13 cellular contexts compared by ENCODE assay signal in genomic region chr2:207534390-207534789, GRCh38. TPM values are rescaled to one million over a fixed set of nuclear protein-coding genes. Genes with fewer than 3 reads are reported as not detected.
DNase-seq lines count a peak whose midpoint lies in the region; ATAC-seq and TF ChIP-seq lines count a peak whose summit lies in the region.
"Had no signal": no experiment of that assay in that cellular context is flagged by ENCODE, and none has a peak within 500 bp of the region (broad histone marks: within the 10 kb centered on the region; RNA-seq: fewer than 3 reads in every experiment).

No MANE protein-coding gene starts in this region.

- H3K9me3 ChIP-seq in BLaER1 (peaks cover 14% of the 10 kb centered on the region; the same call in 1 of the 2 replicates), DND-41 (ENCODE audit: insufficient read depth, low read length, severe bottlenecking) (no peaks in the 10 kb centered on the region)
- H3K9me3 ChIP-seq: MG63 had no signal

- peaks cover 22% of the 10 kb centered on the region for H3K36me3 Mint-ChIP-seq in activated naive CD8-positive, alpha-beta T cell treated with anti-CD3 and anti-CD28 coated beads, Interleukin-2, amount 10 ng/mL, durations not matched to agents 7 days and 5 days
- peaks cover 17% of the 10 kb centered on the region for H3K36me3 Mint-ChIP-seq in natural killer cell treated with Interleukin-12 subunit alpha and Interleukin-12 subunit beta and Interleukin-15 and Interleukin-18, amount 100 ng/mL, for 72 hours

- peaks cover 90% of the 10 kb centered on the region for H3K79me2 ChIP-seq in DND-41 (ENCODE audit: insufficient read depth, low read length)

- ATAC-seq in DND-41 (ENCODE audit: insufficient read depth, low read depth) (no peak), HG02571 (IDR thresholded peaks at IDR 0.05; ENCODE audit: unreplicated experiment) (no peak), HG03280 (IDR thresholded peaks at IDR 0.05; ENCODE audit: unreplicated experiment) (no peak)
- no peak for ATAC-seq in activated naive CD8-positive, alpha-beta T cell treated with anti-CD3 and anti-CD28 coated beads, Interleukin-2, amount 10 ng/mL, durations not matched to agents 7 days and 5 days (ENCODE audit: low read depth)
- no peak for ATAC-seq in natural killer cell treated with Interleukin-12 subunit alpha and Interleukin-12 subunit beta and Interleukin-15 and Interleukin-18, amount 100 ng/mL, for 72 hours

- peak overlapping the region; percentile 54 for H3K4me3 Mint-ChIP-seq in activated naive CD8-positive, alpha-beta T cell treated with anti-CD3 and anti-CD28 coated beads, Interleukin-2, amount 10 ng/mL, durations not matched to agents 7 days and 5 days
- peak overlapping the region; percentile 65 for H3K4me3 Mint-ChIP-seq in natural killer cell treated with Interleukin-12 subunit alpha and Interleukin-12 subunit beta and Interleukin-15 and Interleukin-18, amount 100 ng/mL, for 72 hours
- H3K4me3 Mint-ChIP-seq: dendritic cell treated with granulocyte-macrophage colony-stimulating factor and Interleukin-4, amounts not matched to agents 40 ng/mL and 50 ng/mL, for 4 days had no signal

- peaks cover 46% of the 10 kb centered on the region for H3K36me3 ChIP-seq in BLaER1
- H3K36me3 ChIP-seq in DND-41 (ENCODE audit: insufficient read depth, low read length) = peaks cover 30% of the 10 kb centered on the region

- POLR2A ChIA-PET in activated naive CD8-positive, alpha-beta T cell treated with anti-CD3 and anti-CD28 coated beads, Interleukin-2, amount 10 ng/mL, durations not matched to agents 7 days and 5 days (lab: Charles Lee) = interaction anchor here (1.2 to 2.0 kb wide), 3 partner anchors 88 to 177 kb away, joined by 4 to 10 read pairs (median 4); partner anchors contain the start of genes CCNYL1 and METTL21A

- peaks cover 28% of the 10 kb centered on the region for H3K4me1 Mint-ChIP-seq in activated naive CD8-positive, alpha-beta T cell treated with anti-CD3 and anti-CD28 coated beads, Interleukin-2, amount 10 ng/mL, durations not matched to agents 7 days and 5 days
- peaks cover 27 to 46% of the 10 kb centered on the region in 2 donors for H3K4me1 Mint-ChIP-seq in natural killer cell treated with Interleukin-12 subunit alpha and Interleukin-12 subunit beta and Interleukin-15 and Interleukin-18, amount 100 ng/mL, for 72 hours (ENCODE audit: low read depth in 2 of 2)

- peaks cover 85% of the 10 kb centered on the region for H4K20me1 ChIP-seq in BLaER1
- H4K20me1 ChIP-seq in DND-41 (ENCODE audit: insufficient read depth, low read length) = peaks cover 40% of the 10 kb centered on the region; the same call in 1 of the 2 replicates

- no peak for DNase-seq in DND-41
- no peak for DNase-seq in activated naive CD8-positive, alpha-beta T cell treated with anti-CD3 and anti-CD28 coated beads, Interleukin-2, amount 10 ng/mL, durations not matched to agents 7 days and 5 days
- no peak for DNase-seq in natural killer cell treated with Interleukin-12 subunit alpha and Interleukin-12 subunit beta and Interleukin-15 and Interleukin-18, amount 100 ng/mL, for 72 hours (ENCODE audit: low spot score)
- no peak for DNase-seq in SHP77 (lab: John Stamatoyannopoulos, UW)
- no peak for DNase-seq in kidney tubule cell (ENCODE audit: low spot score)
- DNase-seq: Calu3, kidney, MG63 had no signal

- H3K27ac ChIP-seq in BLaER1 (no peak overlapping the region), DND-41 (ENCODE audit: low read length) (no peak overlapping the region)
- H3K27ac ChIP-seq: HL-60 had no signal

- no peak overlapping the region for H3K9ac ChIP-seq in BLaER1
- no peak overlapping the region for H3K9ac ChIP-seq in DND-41 (ENCODE audit: low read depth, low read length)

- H3K27me3 Mint-ChIP-seq in activated naive CD8-positive, alpha-beta T cell treated with anti-CD3 and anti-CD28 coated beads, Interleukin-2, amount 10 ng/mL, durations not matched to agents 7 days and 5 days = no peaks in the 10 kb centered on the region
- no peaks in the 10 kb centered on the region for H3K27me3 Mint-ChIP-seq in natural killer cell treated with Interleukin-12 subunit alpha and Interleukin-12 subunit beta and Interleukin-15 and Interleukin-18, amount 100 ng/mL, for 72 hours
- H3K27me3 Mint-ChIP-seq: dendritic cell treated with granulocyte-macrophage colony-stimulating factor and Interleukin-4, amounts not matched to agents 40 ng/mL and 50 ng/mL, for 4 days had no signal

- peaks cover 36% of the 10 kb centered on the region for H3K4me1 ChIP-seq in BLaER1
- peaks cover 42% of the 10 kb centered on the region for H3K4me1 ChIP-seq in DND-41 (ENCODE audit: insufficient read depth, low read length)

- no peak for TF ChIP-seq CTCF in DND-41 (IDR thresholded peaks at IDR 0.05; ENCODE audit: borderline replicate concordance, extremely low read depth, low read length, poor library complexity, severe bottlenecking)

- no peak overlapping the region for H2AFZ ChIP-seq in DND-41 (ENCODE audit: low read depth, low read length)

- no peaks in the 10 kb centered on the region for H3K27me3 ChIP-seq in BLaER1
- no peaks in the 10 kb centered on the region for H3K27me3 ChIP-seq in DND-41 (ENCODE audit: insufficient read depth, low read length, poor library complexity)
- H3K27me3 ChIP-seq: MG63 had no signal

- H3K4me3 ChIP-seq in BLaER1 (no peak overlapping the region), DND-41 (ENCODE audit: low read depth in 1 of 2, low read length in 2 of 2) (no peak overlapping the region)
- H3K4me3 ChIP-seq: MG63 had no signal

- peak overlapping the region; percentile 31 for H3K4me2 ChIP-seq in BLaER1
- H3K4me2 ChIP-seq in DND-41 (ENCODE audit: insufficient read depth, low read length) = peak overlapping the region; percentile 93; the same call in 1 of the 2 replicates

- H3K27ac Mint-ChIP-seq in activated naive CD8-positive, alpha-beta T cell treated with anti-CD3 and anti-CD28 coated beads, Interleukin-2, amount 10 ng/mL, durations not matched to agents 7 days and 5 days = peak overlapping the region; percentile 54
- H3K27ac Mint-ChIP-seq in natural killer cell treated with Interleukin-12 subunit alpha and Interleukin-12 subunit beta and Interleukin-15 and Interleukin-18, amount 100 ng/mL, for 72 hours = peak overlapping the region; percentile 71 to 96
- H3K27ac Mint-ChIP-seq: dendritic cell treated with granulocyte-macrophage colony-stimulating factor and Interleukin-4, amounts not matched to agents 40 ng/mL and 50 ng/mL, for 4 days had no signal

- H3K9me3 Mint-ChIP-seq in activated naive CD8-positive, alpha-beta T cell treated with anti-CD3 and anti-CD28 coated beads, Interleukin-2, amount 10 ng/mL, durations not matched to agents 7 days and 5 days = no peaks in the 10 kb centered on the region
- H3K9me3 Mint-ChIP-seq in natural killer cell treated with Interleukin-12 subunit alpha and Interleukin-12 subunit beta and Interleukin-15 and Interleukin-18, amount 100 ng/mL, for 72 hours = no peaks in the 10 kb centered on the region
- H3K9me3 Mint-ChIP-seq: dendritic cell treated with granulocyte-macrophage colony-stimulating factor and Interleukin-4, amounts not matched to agents 40 ng/mL and 50 ng/mL, for 4 days had no signal

RNA-seq across cellular contexts. Expression of gene CREB1, which starts 4.6 kb away (rescaled TPM):
- total RNA-seq in activated naive CD8-positive, alpha-beta T cell treated with anti-CD3 and anti-CD28 coated beads, Interleukin-2, amount 10 ng/mL, durations not matched to agents 7 days and 5 days = 100 to 1,000 TPM in 1 of 2 experiments, 10 to 100 TPM in 1; 97.5 to 101 TPM
- 100 to 1,000 TPM in 1 of 2 donors, 10 to 100 TPM in 1; 96.8 to 125 TPM for total RNA-seq in natural killer cell treated with Interleukin-12 subunit alpha and Interleukin-12 subunit beta and Interleukin-15 and Interleukin-18, amount 100 ng/mL, for 72 hours
